In genomic region chr5:141618804-141619554, GRCh38 we compare ENCODE assay signal across 2 cellular contexts.
TF ChIP-seq lines count a peak whose summit lies in the region.

Gene DIAPH1, minus strand, starts transcription at chr5:141619000. Its CDS starts 86 bp downstream, at chr5:141618914.

TF ChIP-seq in A549, 52 proteins besides CTCF, POLR2A, EP300 and RAD21 (continued from another document and continues in another):
- TF ChIP-seq, protein P1, sequence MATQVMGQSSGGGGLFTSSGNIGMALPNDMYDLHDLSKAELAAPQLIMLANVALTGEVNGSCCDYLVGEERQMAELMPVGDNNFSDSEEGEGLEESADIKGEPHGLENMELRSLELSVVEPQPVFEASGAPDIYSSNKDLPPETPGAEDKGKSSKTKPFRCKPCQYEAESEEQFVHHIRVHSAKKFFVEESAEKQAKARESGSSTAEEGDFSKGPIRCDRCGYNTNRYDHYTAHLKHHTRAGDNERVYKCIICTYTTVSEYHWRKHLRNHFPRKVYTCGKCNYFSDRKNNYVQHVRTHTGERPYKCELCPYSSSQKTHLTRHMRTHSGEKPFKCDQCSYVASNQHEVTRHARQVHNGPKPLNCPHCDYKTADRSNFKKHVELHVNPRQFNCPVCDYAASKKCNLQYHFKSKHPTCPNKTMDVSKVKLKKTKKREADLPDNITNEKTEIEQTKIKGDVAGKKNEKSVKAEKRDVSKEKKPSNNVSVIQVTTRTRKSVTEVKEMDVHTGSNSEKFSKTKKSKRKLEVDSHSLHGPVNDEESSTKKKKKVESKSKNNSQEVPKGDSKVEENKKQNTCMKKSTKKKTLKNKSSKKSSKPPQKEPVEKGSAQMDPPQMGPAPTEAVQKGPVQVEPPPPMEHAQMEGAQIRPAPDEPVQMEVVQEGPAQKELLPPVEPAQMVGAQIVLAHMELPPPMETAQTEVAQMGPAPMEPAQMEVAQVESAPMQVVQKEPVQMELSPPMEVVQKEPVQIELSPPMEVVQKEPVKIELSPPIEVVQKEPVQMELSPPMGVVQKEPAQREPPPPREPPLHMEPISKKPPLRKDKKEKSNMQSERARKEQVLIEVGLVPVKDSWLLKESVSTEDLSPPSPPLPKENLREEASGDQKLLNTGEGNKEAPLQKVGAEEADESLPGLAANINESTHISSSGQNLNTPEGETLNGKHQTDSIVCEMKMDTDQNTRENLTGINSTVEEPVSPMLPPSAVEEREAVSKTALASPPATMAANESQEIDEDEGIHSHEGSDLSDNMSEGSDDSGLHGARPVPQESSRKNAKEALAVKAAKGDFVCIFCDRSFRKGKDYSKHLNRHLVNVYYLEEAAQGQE (IDR thresholded peaks at IDR 0.05): no peak
- TF ChIP-seq TP53 (CRISPR knock-in tag; IDR thresholded peaks at IDR 0.05): peak; percentile 76; the same call in 1 of the 2 replicates
- no peak for TF ChIP-seq ZNF302 (CRISPR knock-in tag; IDR thresholded peaks at IDR 0.05)
- no peak for TF ChIP-seq MAFK (IDR thresholded peaks at IDR 0.05; ENCODE audit: partially characterized antibody)
- peak; percentile 58; the same call in 1 of the 2 replicates for TF ChIP-seq BHLHE40 (IDR thresholded peaks at IDR 0.05; ENCODE audit: low read depth, low read length)
- no peak for TF ChIP-seq JUNB (IDR thresholded peaks at IDR 0.05)
- TF ChIP-seq HOXB5 (CRISPR knock-in tag; IDR thresholded peaks at IDR 0.05): no peak
- TF ChIP-seq CEBPB (IDR thresholded peaks at IDR 0.05): no peak
- no peak for TF ChIP-seq SREBF2 (IDR thresholded peaks at IDR 0.05)
- TF ChIP-seq ZC3H11A (IDR thresholded peaks at IDR 0.05): no peak
- TF ChIP-seq ZFP36 (IDR thresholded peaks at IDR 0.05; ENCODE audit: borderline replicate concordance, partially characterized antibody): no peak
- no peak for TF ChIP-seq KDM1A (IDR thresholded peaks at IDR 0.05; ENCODE audit: low read depth)
- TF ChIP-seq RCOR1 (IDR thresholded peaks at IDR 0.05; ENCODE audit: low read depth, low read length): no peak
- TF ChIP-seq HEYL (CRISPR knock-in tag; IDR thresholded peaks at IDR 0.05): no peak
- TF ChIP-seq, protein P2, sequence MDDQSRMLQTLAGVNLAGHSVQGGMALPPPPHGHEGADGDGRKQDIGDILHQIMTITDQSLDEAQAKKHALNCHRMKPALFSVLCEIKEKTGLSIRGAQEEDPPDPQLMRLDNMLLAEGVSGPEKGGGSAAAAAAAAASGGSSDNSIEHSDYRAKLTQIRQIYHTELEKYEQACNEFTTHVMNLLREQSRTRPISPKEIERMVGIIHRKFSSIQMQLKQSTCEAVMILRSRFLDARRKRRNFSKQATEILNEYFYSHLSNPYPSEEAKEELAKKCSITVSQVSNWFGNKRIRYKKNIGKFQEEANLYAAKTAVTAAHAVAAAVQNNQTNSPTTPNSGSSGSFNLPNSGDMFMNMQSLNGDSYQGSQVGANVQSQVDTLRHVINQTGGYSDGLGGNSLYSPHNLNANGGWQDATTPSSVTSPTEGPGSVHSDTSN (IDR thresholded peaks at IDR 0.05): 0 out of 2 replicates have a peak, but pooled peaks have one; percentile 35
- TF ChIP-seq, protein P3, sequence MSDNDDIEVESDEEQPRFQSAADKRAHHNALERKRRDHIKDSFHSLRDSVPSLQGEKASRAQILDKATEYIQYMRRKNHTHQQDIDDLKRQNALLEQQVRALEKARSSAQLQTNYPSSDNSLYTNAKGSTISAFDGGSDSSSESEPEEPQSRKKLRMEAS (IDR thresholded peaks at IDR 0.05): peak; percentile 99
- no peak for TF ChIP-seq CBX8 (IDR thresholded peaks at IDR 0.05)
- TF ChIP-seq CHD2 (IDR thresholded peaks at IDR 0.05; ENCODE audit: low read length, partially characterized antibody): peak; percentile 48
- TF ChIP-seq, protein P4, sequence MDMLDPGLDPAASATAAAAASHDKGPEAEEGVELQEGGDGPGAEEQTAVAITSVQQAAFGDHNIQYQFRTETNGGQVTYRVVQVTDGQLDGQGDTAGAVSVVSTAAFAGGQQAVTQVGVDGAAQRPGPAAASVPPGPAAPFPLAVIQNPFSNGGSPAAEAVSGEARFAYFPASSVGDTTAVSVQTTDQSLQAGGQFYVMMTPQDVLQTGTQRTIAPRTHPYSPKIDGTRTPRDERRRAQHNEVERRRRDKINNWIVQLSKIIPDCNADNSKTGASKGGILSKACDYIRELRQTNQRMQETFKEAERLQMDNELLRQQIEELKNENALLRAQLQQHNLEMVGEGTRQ (IDR thresholded peaks at IDR 0.05): peak; percentile 85
- TF ChIP-seq NR3C1 (IDR thresholded peaks at IDR 0.05): no peak
- 0 out of 3 replicates have a peak, but pooled peaks have one; percentile 37 for TF ChIP-seq BCL3 (IDR thresholded peaks at IDR 0.05)
- peak; percentile 91 for TF ChIP-seq E2F6 (IDR thresholded peaks at IDR 0.05; ENCODE audit: borderline replicate concordance, low read depth)
- peak; percentile 99 for TF ChIP-seq MYC (IDR thresholded peaks at IDR 0.05; ENCODE audit: borderline replicate concordance, low read length)
- no peak for TF ChIP-seq RNF2 (IDR thresholded peaks at IDR 0.05; ENCODE audit: borderline replicate concordance, low read depth)
- TF ChIP-seq HES2 (IDR thresholded peaks at IDR 0.05): no peak

TF ChIP-seq in K562, 482 proteins besides CTCF, POLR2A, EP300 and RAD21 (continued from another document and continues in another):
- TF ChIP-seq MAZ (CRISPR knock-in tag; conservative IDR thresholded peaks at IDR 0.05 in 1 of 2, IDR thresholded peaks at IDR 0.05 in 1 of 2) (peak; percentile 63 to 98; a peak in 3 of 4 replicates), NBN (IDR thresholded peaks at IDR 0.05; ENCODE audit: low read depth) (peak; percentile 72; the same call in 1 of the 2 replicates), RBM22 (IDR thresholded peaks at IDR 0.05; ENCODE audit: low read depth, low read length, poor library complexity, severe bottlenecking) (peak; percentile 81), CBFA2T3 (IDR thresholded peaks at IDR 0.05) (peak; percentile 26), ELF1 (tag; IDR thresholded peaks at IDR 0.05) (peak; percentile 99), SOX6 (IDR thresholded peaks at IDR 0.05) (peak; percentile 70), RBBP5 (IDR thresholded peaks at IDR 0.05; ENCODE audit: borderline replicate concordance, insufficient read depth, low read length, poor library complexity, severe bottlenecking) (peak; percentile 64), HMG20B (CRISPR knock-in tag; IDR thresholded peaks at IDR 0.05) (no peak), TOE1 (IDR thresholded peaks at IDR 0.05; ENCODE audit: borderline replicate concordance) (peak; percentile 80; the same call in 1 of the 2 replicates), TOE1 (CRISPR knock-in tag; IDR thresholded peaks at IDR 0.05; ENCODE audit: borderline replicate concordance, low read depth) (no peak), MYC (IDR thresholded peaks at IDR 0.05; ENCODE audit: low read depth, low read length) (peak; percentile 99), MYC (CRISPR knock-in tag; IDR thresholded peaks at IDR 0.05; ENCODE audit: borderline replicate concordance, low read depth) (peak; percentile 81; the same call in 1 of the 2 replicates), DDX20 (tag; IDR thresholded peaks at IDR 0.05; ENCODE audit: low read depth) (no peak), ZKSCAN1 (IDR thresholded peaks at IDR 0.05; ENCODE audit: low read depth, low read length) (peak; percentile 58; the same call in 1 of the 2 replicates), JUN (IDR thresholded peaks at IDR 0.05; ENCODE audit: borderline replicate concordance, low read depth, low read length) (peak; percentile 58; the same call in 1 of the 2 replicates), JUN (CRISPR knock-in tag; IDR thresholded peaks at IDR 0.05; ENCODE audit: borderline replicate concordance) (peak; percentile 66; the same call in 1 of the 2 replicates), TRIM25 (IDR thresholded peaks at IDR 0.05; ENCODE audit: borderline replicate concordance) (no peak), HDAC6 (IDR thresholded peaks at IDR 0.05; ENCODE audit: low read depth, low read length) (no peak), DPF2 (IDR thresholded peaks at IDR 0.05) (0 out of 2 replicates have a peak, but pooled peaks have one; percentile 27), CTCFL (IDR thresholded peaks at IDR 0.05; ENCODE audit: borderline replicate concordance, insufficient read depth, low read depth, low read length, poor library complexity, severe bottlenecking) (peak; percentile 92), U2AF1 (optimal IDR thresholded peaks at IDR 0.05; ENCODE audit: low read depth, low read length) (peak; percentile 48), NR2C2 (CRISPR knock-in tag; IDR thresholded peaks at IDR 0.05) (no peak), NR2C2 (tag; IDR thresholded peaks at IDR 0.05) (peak; percentile 76; the same call in 1 of the 2 replicates), KDM5B (IDR thresholded peaks at IDR 0.05; ENCODE audit: insufficient replicate concordance, low read depth, low read length) (peak; percentile 19), SMAD1 (IDR thresholded peaks at IDR 0.05; ENCODE audit: low read depth, low read length, partially characterized antibody) (no peak), PML (IDR thresholded peaks at IDR 0.05; ENCODE audit: low read length) (no peak; the same call in 1 of the 2 replicates), ASH1L (IDR thresholded peaks at IDR 0.05; ENCODE audit: borderline replicate concordance, low read depth, partially characterized antibody) (peak; percentile 21), NFE2 (IDR thresholded peaks at IDR 0.05; ENCODE audit: low read depth) (peak; percentile 39; the same call in 1 of the 2 replicates), GMEB1 (CRISPR knock-in tag; IDR thresholded peaks at IDR 0.05) (peak; percentile 79), ZNF584 (CRISPR knock-in tag; IDR thresholded peaks at IDR 0.05; ENCODE audit: low read depth) (0 out of 2 replicates have a peak, but pooled peaks have one; percentile 18)
- TF ChIP-seq, protein P5, sequence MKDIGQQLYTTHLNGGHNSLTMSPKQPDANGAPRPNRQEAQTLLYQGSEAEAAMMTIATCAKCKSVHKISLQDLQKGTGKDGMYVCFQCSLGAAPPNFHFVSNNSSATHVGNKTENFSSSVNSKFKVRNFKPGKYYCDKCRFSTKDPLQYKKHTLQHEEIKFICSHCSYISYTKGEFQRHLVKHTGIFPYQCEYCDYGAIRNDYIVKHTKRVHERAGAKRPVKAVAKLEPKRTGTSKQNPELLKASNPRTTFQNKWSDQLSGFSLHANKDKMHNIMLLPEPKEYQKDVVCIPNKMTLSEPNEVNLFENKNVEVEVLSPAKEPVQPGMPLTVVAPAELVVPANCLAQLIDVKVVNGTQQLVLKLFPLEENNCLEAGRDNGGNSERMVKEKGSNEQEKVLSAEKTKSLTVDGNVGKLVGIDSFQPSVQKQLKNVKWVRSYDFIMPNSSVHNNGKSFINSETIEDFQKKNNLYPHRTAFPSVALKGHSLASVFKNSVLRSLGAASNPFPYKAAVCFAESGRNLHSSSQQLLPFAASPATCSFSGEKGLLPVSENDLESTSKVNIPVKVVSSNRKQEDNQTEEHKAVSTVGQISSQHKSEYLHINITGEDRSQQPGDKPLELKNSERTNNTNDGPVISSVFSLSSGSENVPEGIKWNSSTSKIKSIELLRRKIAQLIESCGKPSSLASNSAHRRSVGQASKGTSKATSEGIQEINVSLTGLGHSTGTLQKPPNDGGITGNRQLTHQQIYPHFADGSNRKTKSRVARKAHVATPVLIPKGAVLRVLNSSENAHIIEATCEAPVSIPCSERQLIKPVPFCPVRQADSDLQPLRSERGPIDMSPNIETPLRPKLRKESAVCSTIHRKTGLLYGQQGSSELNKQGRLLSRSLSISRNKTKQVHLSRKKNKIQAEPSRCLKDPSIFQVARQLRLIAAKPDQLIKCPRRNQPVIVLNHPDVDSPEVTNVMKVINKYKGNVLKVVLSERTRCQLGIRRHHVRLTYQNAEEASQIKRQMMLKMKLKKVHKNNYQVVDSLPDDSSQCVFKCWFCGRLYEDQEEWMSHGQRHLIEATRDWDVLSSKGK (CRISPR knock-in tag; IDR thresholded peaks at IDR 0.05): no peak
- TF ChIP-seq, protein P6, sequence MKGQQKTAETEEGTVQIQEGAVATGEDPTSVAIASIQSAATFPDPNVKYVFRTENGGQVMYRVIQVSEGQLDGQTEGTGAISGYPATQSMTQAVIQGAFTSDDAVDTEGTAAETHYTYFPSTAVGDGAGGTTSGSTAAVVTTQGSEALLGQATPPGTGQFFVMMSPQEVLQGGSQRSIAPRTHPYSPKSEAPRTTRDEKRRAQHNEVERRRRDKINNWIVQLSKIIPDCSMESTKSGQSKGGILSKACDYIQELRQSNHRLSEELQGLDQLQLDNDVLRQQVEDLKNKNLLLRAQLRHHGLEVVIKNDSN (CRISPR knock-in tag; IDR thresholded peaks at IDR 0.05): peak; percentile 94
- TF ChIP-seq, protein P7, sequence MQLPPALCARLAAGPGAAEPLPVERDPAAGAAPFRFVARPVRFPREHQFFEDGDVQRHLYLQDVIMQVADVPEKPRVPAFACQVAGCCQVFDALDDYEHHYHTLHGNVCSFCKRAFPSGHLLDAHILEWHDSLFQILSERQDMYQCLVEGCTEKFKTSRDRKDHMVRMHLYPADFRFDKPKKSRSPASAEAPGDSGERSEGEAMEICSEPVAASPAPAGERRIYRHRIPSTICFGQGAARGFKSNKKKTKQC (CRISPR knock-in tag; IDR thresholded peaks at IDR 0.05): 0 out of 2 replicates have a peak, but pooled peaks have one; percentile 71
